ENCODE assay signal across 1 cellular context in genomic region chr3:37229740-37230139, GRCh38.
A peak's percentile ranks its signal among the peaks of the same experiment; 100 is the strongest.
TF ChIP-seq lines count a peak whose summit lies in the region.

No MANE protein-coding gene starts in this region.

TF ChIP-seq in K562, 482 proteins besides CTCF, POLR2A, EP300 and RAD21 (continued from another document and continues in another):
- TF ChIP-seq TCFL5 (CRISPR knock-in tag; conservative IDR thresholded peaks at IDR 0.05), result no peak
- TF ChIP-seq ZNF217 (CRISPR knock-in tag; IDR thresholded peaks at IDR 0.05), result no peak
- TF ChIP-seq ZNF408 (CRISPR knock-in tag; IDR thresholded peaks at IDR 0.05; ENCODE audit: low read depth), result no peak
- TF ChIP-seq RFX1 (IDR thresholded peaks at IDR 0.05), result no peak
- TF ChIP-seq ATF6 (CRISPR knock-in tag; IDR thresholded peaks at IDR 0.05), result 0 out of 2 replicates have a peak, but pooled peaks have one; percentile 69
- TF ChIP-seq, protein P1, sequence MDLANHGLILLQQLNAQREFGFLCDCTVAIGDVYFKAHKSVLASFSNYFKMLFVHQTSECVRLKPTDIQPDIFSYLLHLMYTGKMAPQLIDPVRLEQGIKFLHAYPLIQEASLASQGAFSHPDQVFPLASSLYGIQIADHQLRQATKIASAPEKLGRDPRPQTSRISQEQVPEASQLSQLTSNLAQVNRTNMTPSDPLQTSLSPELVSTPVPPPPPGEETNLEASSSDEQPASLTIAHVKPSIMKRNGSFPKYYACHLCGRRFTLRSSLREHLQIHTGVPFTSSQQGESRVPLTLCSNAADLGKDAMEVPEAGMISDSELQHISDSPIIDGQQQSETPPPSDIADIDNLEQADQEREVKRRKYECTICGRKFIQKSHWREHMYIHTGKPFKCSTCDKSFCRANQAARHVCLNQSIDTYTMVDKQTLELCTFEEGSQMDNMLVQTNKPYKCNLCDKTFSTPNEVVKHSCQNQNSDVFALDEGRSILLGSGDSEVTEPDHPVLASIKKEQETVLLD (IDR thresholded peaks at IDR 0.05), result peak; percentile 80
- TF ChIP-seq ESRRA (IDR thresholded peaks at IDR 0.05; ENCODE audit: borderline replicate concordance, low read depth), result no peak
- peak; percentile 48; the same call in 1 of the 2 replicates for TF ChIP-seq CREB1 (IDR thresholded peaks at IDR 0.05)
- TF ChIP-seq CREB1 (CRISPR knock-in tag; IDR thresholded peaks at IDR 0.05), result no peak
- peak; percentile 92 for TF ChIP-seq NFIC (IDR thresholded peaks at IDR 0.05)
- no peak for TF ChIP-seq ZNF175 (CRISPR knock-in tag; IDR thresholded peaks at IDR 0.05; ENCODE audit: low read depth)
- TF ChIP-seq, protein P2, sequence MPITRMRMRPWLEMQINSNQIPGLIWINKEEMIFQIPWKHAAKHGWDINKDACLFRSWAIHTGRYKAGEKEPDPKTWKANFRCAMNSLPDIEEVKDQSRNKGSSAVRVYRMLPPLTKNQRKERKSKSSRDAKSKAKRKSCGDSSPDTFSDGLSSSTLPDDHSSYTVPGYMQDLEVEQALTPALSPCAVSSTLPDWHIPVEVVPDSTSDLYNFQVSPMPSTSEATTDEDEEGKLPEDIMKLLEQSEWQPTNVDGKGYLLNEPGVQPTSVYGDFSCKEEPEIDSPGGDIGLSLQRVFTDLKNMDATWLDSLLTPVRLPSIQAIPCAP (CRISPR knock-in tag; IDR thresholded peaks at IDR 0.05; ENCODE audit: borderline replicate concordance), result no peak
- peak; percentile 43 for TF ChIP-seq TAF1 (IDR thresholded peaks at IDR 0.05; ENCODE audit: control insufficient read depth, extremely low read depth, insufficient read depth, low read length, severe bottlenecking)
- TF ChIP-seq ZFP1 (CRISPR knock-in tag; IDR thresholded peaks at IDR 0.05), result no peak
- TF ChIP-seq, protein P3, sequence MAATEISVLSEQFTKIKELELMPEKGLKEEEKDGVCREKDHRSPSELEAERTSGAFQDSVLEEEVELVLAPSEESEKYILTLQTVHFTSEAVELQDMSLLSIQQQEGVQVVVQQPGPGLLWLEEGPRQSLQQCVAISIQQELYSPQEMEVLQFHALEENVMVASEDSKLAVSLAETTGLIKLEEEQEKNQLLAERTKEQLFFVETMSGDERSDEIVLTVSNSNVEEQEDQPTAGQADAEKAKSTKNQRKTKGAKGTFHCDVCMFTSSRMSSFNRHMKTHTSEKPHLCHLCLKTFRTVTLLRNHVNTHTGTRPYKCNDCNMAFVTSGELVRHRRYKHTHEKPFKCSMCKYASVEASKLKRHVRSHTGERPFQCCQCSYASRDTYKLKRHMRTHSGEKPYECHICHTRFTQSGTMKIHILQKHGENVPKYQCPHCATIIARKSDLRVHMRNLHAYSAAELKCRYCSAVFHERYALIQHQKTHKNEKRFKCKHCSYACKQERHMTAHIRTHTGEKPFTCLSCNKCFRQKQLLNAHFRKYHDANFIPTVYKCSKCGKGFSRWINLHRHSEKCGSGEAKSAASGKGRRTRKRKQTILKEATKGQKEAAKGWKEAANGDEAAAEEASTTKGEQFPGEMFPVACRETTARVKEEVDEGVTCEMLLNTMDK (IDR thresholded peaks at IDR 0.05; ENCODE audit: borderline replicate concordance, insufficient read depth, low read depth, low read length, poor library complexity, severe bottlenecking), result no peak
- no peak for TF ChIP-seq ZNF77 (CRISPR knock-in tag; IDR thresholded peaks at IDR 0.05)
- TF ChIP-seq NR3C1 (CRISPR knock-in tag; IDR thresholded peaks at IDR 0.05), result no peak
- peak; percentile 73; the same call in 1 of the 2 replicates for TF ChIP-seq ZKSCAN8 (CRISPR knock-in tag; IDR thresholded peaks at IDR 0.05)
- TF ChIP-seq ZNF239 (CRISPR knock-in tag; IDR thresholded peaks at IDR 0.05), result no peak
- peak; percentile 88 for TF ChIP-seq NBN (IDR thresholded peaks at IDR 0.05; ENCODE audit: low read depth)
- TF ChIP-seq HES1 (IDR thresholded peaks at IDR 0.05; ENCODE audit: low read depth), result no peak
- TF ChIP-seq, protein P4, sequence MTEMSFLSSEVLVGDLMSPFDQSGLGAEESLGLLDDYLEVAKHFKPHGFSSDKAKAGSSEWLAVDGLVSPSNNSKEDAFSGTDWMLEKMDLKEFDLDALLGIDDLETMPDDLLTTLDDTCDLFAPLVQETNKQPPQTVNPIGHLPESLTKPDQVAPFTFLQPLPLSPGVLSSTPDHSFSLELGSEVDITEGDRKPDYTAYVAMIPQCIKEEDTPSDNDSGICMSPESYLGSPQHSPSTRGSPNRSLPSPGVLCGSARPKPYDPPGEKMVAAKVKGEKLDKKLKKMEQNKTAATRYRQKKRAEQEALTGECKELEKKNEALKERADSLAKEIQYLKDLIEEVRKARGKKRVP (CRISPR knock-in tag; IDR thresholded peaks at IDR 0.05), result no peak
- no peak for TF ChIP-seq TOE1 (IDR thresholded peaks at IDR 0.05; ENCODE audit: borderline replicate concordance)
- TF ChIP-seq TOE1 (CRISPR knock-in tag; IDR thresholded peaks at IDR 0.05; ENCODE audit: borderline replicate concordance, low read depth), result no peak
- TF ChIP-seq BHLHE40 (IDR thresholded peaks at IDR 0.05; ENCODE audit: low read length), result peak; percentile 37; the same call in 1 of the 2 replicates
- TF ChIP-seq BACH1 (tag; IDR thresholded peaks at IDR 0.05), result no peak
- TF ChIP-seq, protein P5, sequence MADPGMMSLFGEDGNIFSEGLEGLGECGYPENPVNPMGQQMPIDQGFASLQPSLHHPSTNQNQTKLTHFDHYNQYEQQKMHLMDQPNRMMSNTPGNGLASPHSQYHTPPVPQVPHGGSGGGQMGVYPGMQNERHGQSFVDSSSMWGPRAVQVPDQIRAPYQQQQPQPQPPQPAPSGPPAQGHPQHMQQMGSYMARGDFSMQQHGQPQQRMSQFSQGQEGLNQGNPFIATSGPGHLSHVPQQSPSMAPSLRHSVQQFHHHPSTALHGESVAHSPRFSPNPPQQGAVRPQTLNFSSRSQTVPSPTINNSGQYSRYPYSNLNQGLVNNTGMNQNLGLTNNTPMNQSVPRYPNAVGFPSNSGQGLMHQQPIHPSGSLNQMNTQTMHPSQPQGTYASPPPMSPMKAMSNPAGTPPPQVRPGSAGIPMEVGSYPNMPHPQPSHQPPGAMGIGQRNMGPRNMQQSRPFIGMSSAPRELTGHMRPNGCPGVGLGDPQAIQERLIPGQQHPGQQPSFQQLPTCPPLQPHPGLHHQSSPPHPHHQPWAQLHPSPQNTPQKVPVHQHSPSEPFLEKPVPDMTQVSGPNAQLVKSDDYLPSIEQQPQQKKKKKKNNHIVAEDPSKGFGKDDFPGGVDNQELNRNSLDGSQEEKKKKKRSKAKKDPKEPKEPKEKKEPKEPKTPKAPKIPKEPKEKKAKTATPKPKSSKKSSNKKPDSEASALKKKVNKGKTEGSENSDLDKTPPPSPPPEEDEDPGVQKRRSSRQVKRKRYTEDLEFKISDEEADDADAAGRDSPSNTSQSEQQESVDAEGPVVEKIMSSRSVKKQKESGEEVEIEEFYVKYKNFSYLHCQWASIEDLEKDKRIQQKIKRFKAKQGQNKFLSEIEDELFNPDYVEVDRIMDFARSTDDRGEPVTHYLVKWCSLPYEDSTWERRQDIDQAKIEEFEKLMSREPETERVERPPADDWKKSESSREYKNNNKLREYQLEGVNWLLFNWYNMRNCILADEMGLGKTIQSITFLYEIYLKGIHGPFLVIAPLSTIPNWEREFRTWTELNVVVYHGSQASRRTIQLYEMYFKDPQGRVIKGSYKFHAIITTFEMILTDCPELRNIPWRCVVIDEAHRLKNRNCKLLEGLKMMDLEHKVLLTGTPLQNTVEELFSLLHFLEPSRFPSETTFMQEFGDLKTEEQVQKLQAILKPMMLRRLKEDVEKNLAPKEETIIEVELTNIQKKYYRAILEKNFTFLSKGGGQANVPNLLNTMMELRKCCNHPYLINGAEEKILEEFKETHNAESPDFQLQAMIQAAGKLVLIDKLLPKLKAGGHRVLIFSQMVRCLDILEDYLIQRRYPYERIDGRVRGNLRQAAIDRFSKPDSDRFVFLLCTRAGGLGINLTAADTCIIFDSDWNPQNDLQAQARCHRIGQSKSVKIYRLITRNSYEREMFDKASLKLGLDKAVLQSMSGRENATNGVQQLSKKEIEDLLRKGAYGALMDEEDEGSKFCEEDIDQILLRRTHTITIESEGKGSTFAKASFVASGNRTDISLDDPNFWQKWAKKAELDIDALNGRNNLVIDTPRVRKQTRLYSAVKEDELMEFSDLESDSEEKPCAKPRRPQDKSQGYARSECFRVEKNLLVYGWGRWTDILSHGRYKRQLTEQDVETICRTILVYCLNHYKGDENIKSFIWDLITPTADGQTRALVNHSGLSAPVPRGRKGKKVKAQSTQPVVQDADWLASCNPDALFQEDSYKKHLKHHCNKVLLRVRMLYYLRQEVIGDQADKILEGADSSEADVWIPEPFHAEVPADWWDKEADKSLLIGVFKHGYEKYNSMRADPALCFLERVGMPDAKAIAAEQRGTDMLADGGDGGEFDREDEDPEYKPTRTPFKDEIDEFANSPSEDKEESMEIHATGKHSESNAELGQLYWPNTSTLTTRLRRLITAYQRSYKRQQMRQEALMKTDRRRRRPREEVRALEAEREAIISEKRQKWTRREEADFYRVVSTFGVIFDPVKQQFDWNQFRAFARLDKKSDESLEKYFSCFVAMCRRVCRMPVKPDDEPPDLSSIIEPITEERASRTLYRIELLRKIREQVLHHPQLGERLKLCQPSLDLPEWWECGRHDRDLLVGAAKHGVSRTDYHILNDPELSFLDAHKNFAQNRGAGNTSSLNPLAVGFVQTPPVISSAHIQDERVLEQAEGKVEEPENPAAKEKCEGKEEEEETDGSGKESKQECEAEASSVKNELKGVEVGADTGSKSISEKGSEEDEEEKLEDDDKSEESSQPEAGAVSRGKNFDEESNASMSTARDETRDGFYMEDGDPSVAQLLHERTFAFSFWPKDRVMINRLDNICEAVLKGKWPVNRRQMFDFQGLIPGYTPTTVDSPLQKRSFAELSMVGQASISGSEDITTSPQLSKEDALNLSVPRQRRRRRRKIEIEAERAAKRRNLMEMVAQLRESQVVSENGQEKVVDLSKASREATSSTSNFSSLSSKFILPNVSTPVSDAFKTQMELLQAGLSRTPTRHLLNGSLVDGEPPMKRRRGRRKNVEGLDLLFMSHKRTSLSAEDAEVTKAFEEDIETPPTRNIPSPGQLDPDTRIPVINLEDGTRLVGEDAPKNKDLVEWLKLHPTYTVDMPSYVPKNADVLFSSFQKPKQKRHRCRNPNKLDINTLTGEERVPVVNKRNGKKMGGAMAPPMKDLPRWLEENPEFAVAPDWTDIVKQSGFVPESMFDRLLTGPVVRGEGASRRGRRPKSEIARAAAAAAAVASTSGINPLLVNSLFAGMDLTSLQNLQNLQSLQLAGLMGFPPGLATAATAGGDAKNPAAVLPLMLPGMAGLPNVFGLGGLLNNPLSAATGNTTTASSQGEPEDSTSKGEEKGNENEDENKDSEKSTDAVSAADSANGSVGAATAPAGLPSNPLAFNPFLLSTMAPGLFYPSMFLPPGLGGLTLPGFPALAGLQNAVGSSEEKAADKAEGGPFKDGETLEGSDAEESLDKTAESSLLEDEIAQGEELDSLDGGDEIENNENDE (IDR thresholded peaks at IDR 0.05; ENCODE audit: low read depth, low read length), result no peak
- no peak for TF ChIP-seq RERE (CRISPR knock-in tag; IDR thresholded peaks at IDR 0.05; ENCODE audit: borderline replicate concordance)
- no peak for TF ChIP-seq SREBF1 (IDR thresholded peaks at IDR 0.05; ENCODE audit: borderline replicate concordance, low read depth, low read length)
- no peak for TF ChIP-seq POLR2AphosphoS2 (IDR thresholded peaks at IDR 0.05; ENCODE audit: low read length)
- TF ChIP-seq PML (IDR thresholded peaks at IDR 0.05; ENCODE audit: low read length), result peak; percentile 92
